1 cellular context compared by ENCODE assay signal in genomic region chr10:30540286-30540685, GRCh38.
TF ChIP-seq lines count a peak whose summit lies in the region.

No MANE protein-coding gene starts in this region.

TF ChIP-seq in A549, 52 proteins besides CTCF, POLR2A, EP300 and RAD21 (continued from another document):
- TF ChIP-seq, protein P1, sequence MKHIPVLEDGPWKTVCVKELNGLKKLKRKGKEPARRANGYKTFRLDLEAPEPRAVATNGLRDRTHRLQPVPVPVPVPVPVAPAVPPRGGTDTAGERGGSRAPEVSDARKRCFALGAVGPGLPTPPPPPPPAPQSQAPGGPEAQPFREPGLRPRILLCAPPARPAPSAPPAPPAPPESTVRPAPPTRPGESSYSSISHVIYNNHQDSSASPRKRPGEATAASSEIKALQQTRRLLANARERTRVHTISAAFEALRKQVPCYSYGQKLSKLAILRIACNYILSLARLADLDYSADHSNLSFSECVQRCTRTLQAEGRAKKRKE (CRISPR knock-in tag; IDR thresholded peaks at IDR 0.05; ENCODE audit: low read depth) = no peak
- TF ChIP-seq KDM1A (IDR thresholded peaks at IDR 0.05; ENCODE audit: low read depth) = no peak
- TF ChIP-seq, protein P2, sequence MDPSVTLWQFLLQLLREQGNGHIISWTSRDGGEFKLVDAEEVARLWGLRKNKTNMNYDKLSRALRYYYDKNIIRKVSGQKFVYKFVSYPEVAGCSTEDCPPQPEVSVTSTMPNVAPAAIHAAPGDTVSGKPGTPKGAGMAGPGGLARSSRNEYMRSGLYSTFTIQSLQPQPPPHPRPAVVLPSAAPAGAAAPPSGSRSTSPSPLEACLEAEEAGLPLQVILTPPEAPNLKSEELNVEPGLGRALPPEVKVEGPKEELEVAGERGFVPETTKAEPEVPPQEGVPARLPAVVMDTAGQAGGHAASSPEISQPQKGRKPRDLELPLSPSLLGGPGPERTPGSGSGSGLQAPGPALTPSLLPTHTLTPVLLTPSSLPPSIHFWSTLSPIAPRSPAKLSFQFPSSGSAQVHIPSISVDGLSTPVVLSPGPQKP (IDR thresholded peaks at IDR 0.05; ENCODE audit: low read depth, low read length) = no peak
- no peak for TF ChIP-seq TFCP2L1 (CRISPR knock-in tag; IDR thresholded peaks at IDR 0.05)
- TF ChIP-seq BCL3 (IDR thresholded peaks at IDR 0.05) = no peak
- no peak for TF ChIP-seq HOXB13 (CRISPR knock-in tag; IDR thresholded peaks at IDR 0.05; ENCODE audit: low read depth)
- no peak for TF ChIP-seq HEYL (CRISPR knock-in tag; IDR thresholded peaks at IDR 0.05)
- TF ChIP-seq USF2 (IDR thresholded peaks at IDR 0.05) = no peak
- TF ChIP-seq, protein P3, sequence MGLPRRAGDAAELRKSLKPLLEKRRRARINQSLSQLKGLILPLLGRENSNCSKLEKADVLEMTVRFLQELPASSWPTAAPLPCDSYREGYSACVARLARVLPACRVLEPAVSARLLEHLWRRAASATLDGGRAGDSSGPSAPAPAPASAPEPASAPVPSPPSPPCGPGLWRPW (IDR thresholded peaks at IDR 0.05) = 0 out of 2 replicates have a peak, but pooled peaks have one; percentile 11
- no peak for TF ChIP-seq CBX8 (IDR thresholded peaks at IDR 0.05)
- TF ChIP-seq MAFK (IDR thresholded peaks at IDR 0.05; ENCODE audit: partially characterized antibody) = peak; percentile 24
- TF ChIP-seq FOSB (CRISPR knock-in tag; IDR thresholded peaks at IDR 0.05) = no peak
TF ChIP-seq in A549: peak in this region for 5.
